8 cellular contexts compared by ENCODE assay signal in genomic region chr17:75154195-75155106, GRCh38. TPM values are rescaled to one million over a fixed set of nuclear protein-coding genes. Genes with fewer than 3 reads are reported as not detected.
DNase-seq lines count a peak whose midpoint lies in the region; ATAC-seq lines count a peak whose summit lies in the region.

Gene JPT1 (minus strand): TSS chr17:75154512. CDS start chr17:75154397, 115 bp downstream.

- ATAC-seq in GM21360 (IDR thresholded peaks at IDR 0.05; ENCODE audit: unreplicated experiment) = peak; percentile 89

- peak within 1 kb of the TSS; percentile 11 for H3K18ac ChIP-seq in mesendoderm (ENCODE audit: low read length)

- peak within 1 kb of the TSS; percentile 83 for H3K23ac ChIP-seq in mesendoderm (ENCODE audit: low read length)

- no peaks in the 10 kb centered on the region for H3K4me1 ChIP-seq in endocrine pancreas (ENCODE audit: control insufficient read depth, insufficient read depth, low read length)
- peaks cover 2% of the 10 kb centered on the region for H3K4me1 ChIP-seq in mesendoderm (ENCODE audit: control insufficient read depth, low read depth, low read length)

- peak within 1 kb of the TSS; percentile 65 for H4K8ac ChIP-seq in mesendoderm (ENCODE audit: low read depth, low read length)

- H3K9me3 ChIP-seq in endocrine pancreas (ENCODE audit: control insufficient read depth, low read length) = no peaks in the 10 kb centered on the region

- no peak within 1 kb of the TSS for H2BK15ac ChIP-seq in mesendoderm (replicated peaks; ENCODE audit: low read depth)

- peak; percentile 95 for DNase-seq in COLO668 (lab: John Stamatoyannopoulos, UW; ENCODE audit: unreplicated experiment)
- peak; percentile 98 for DNase-seq in HT1080 (ENCODE audit: low read depth)
- DNase-seq in NOMO-1 treated with DMSO at 0.1 percent for 48 hours (lab: John Stamatoyannopoulos, UW; ENCODE audit: unreplicated experiment) = peak; percentile 97
- DNase-seq in activated CD8-positive, alpha-beta memory T cell treated with anti-CD3 and anti-CD28 coated beads for 4 hours (ENCODE audit: low read depth in 2 of 2) = peak; percentile 94 to 97
- DNase-seq in mesendoderm = peak; percentile 100
- DNase-seq in stimulated activated CD8-positive, alpha-beta memory T cell treated with anti-CD3 and anti-CD28 coated beads, Interleukin-15, amount 100 ng/mL, for 1 hour (ENCODE audit: low read depth) = peak; percentile 91

- peak within 1 kb of the TSS; percentile 93 for H2AK5ac ChIP-seq in mesendoderm (ENCODE audit: low read length)

- peak within 1 kb of the TSS; percentile 62 for H2BK120ac ChIP-seq in mesendoderm (ENCODE audit: low read depth, low read length)

- H3K79me1 ChIP-seq in mesendoderm (ENCODE audit: low read length) = no peaks in the 10 kb centered on the region

- H3K36me3 ChIP-seq in endocrine pancreas (ENCODE audit: control insufficient read depth, insufficient read depth, low read length) (no peaks in the 10 kb centered on the region), mesendoderm (ENCODE audit: control insufficient read depth, insufficient read depth, low read length) (no peaks in the 10 kb centered on the region)

- peak within 1 kb of the TSS; percentile 46 for H3K27ac ChIP-seq in mesendoderm (ENCODE audit: low read depth, low read length)

- peaks cover 46% of the 10 kb centered on the region for H3K79me2 ChIP-seq in mesendoderm (ENCODE audit: control insufficient read depth, insufficient read depth, low read length)

- no peak within 1 kb of the TSS for H4K5ac ChIP-seq in mesendoderm (ENCODE audit: low read length)

- peak within 1 kb of the TSS; percentile 88 for H3K4ac ChIP-seq in mesendoderm (ENCODE audit: low read depth, low read length)

- peak within 1 kb of the TSS; percentile 100 for H3K56ac ChIP-seq in mesendoderm (ENCODE audit: low read length)

- H2BK5ac ChIP-seq in mesendoderm (ENCODE audit: low read length) = no peak within 1 kb of the TSS

- WGBS in mesendoderm (ENCODE audit: extremely low coverage, insufficient coverage, low lambda C conversion rate) = no CpG with 5 or more reads among the region's 67 CpGs

- H3K4me2 ChIP-seq in mesendoderm (ENCODE audit: low read length) = peak within 1 kb of the TSS; percentile 40

- H3K27me3 ChIP-seq in endocrine pancreas (ENCODE audit: control insufficient read depth, insufficient read depth, low read length) (no peaks in the 10 kb centered on the region), mesendoderm (ENCODE audit: insufficient read depth, low read length, poor library complexity) (no peaks in the 10 kb centered on the region)

- H3K4me3 ChIP-seq in endocrine pancreas (ENCODE audit: control insufficient read depth, insufficient read depth, low read length) (no peak within 1 kb of the TSS), mesendoderm (ENCODE audit: low read length) (peak within 1 kb of the TSS; percentile 97)

- H3K9ac ChIP-seq in endocrine pancreas (ENCODE audit: control insufficient read depth, insufficient read depth, low read length) (peak within 1 kb of the TSS; percentile 87), mesendoderm (ENCODE audit: low read length) (peak within 1 kb of the TSS; percentile 92)

RNA-seq across cellular contexts. Expression of gene JPT1, which starts in this region (rescaled TPM):
- 260 and 308 TPM in 2 replicates for total RNA-seq in HT1080 (2014; rRNA removed; shearing (Covaris generic))
- polyA plus RNA-seq in HT1080 (2015; cell fraction: cytosol; rRNA removed) = 361 and 406 TPM in 2 replicates
- polyA plus RNA-seq in HT1080 (2015; cell fraction: nucleus; rRNA removed) = 163 and 164 TPM in 2 replicates
- 721 TPM for polyA plus RNA-seq in mesendoderm (2013, experiment 1 of 2)
- polyA plus RNA-seq in mesendoderm (2013, experiment 2 of 2) = 717 TPM
